Comparison of ENCODE assay signal across 37 cellular contexts in genomic region chr22:22912135-22912408, GRCh38. TPM values are rescaled to one million over a fixed set of nuclear protein-coding genes. Genes with fewer than 3 reads are reported as not detected.
"Had no signal": no experiment of that assay in that cellular context is flagged by ENCODE, and none has a peak within 500 bp of the region (broad histone marks: within the 10 kb centered on the region; RNA-seq: fewer than 3 reads in every experiment).

No MANE protein-coding gene starts in this region.

- H3K4me1 ChIP-seq: adrenal gland, body of pancreas, colonic mucosa, esophagus squamous epithelium, gastroesophageal sphincter had no signal

- H3K36me3 ChIP-seq: adrenal gland, colonic mucosa, esophagus squamous epithelium, gastroesophageal sphincter, WERI-Rb-1 had no signal

- H3K27ac Mint-ChIP-seq: activated CD8-positive, alpha-beta T cell treated with anti-CD3 and anti-CD28 coated beads for 36 hours; activated naive CD8-positive, alpha-beta T cell; activated naive CD8-positive, alpha-beta T cell treated with anti-CD3 and anti-CD28 coated beads, Interleukin-2, amount 50 U/mL, for 24 hours; activated T-helper 17 cell treated with anti-CD3 and anti-CD28 coated beads, Interleukin-2, amount 50 U/mL, for 72 hours; T-helper 17 cell; T-helper 2 cell treated with Interferon-gamma antibody and Interleukin-4, amounts not matched to agents 5 μg/mL and 100 μg/mL, for 36 hours had no signal

- FAIRE-seq: endometrium, endothelial cell of umbilical vein had no signal

- H3K27me3 ChIP-seq: adrenal gland, body of pancreas, colonic mucosa had no signal

- H3K4me3 Mint-ChIP-seq: activated CD8-positive, alpha-beta T cell treated with anti-CD3 and anti-CD28 coated beads for 36 hours; activated naive CD8-positive, alpha-beta T cell; activated naive CD8-positive, alpha-beta T cell treated with anti-CD3 and anti-CD28 coated beads, Interleukin-2, amount 50 U/mL, for 24 hours; activated T-cell treated with anti-CD3 and anti-CD28 coated beads, Interleukin-2, amount 50 U/mL, for 4 hours; activated T-helper 17 cell treated with anti-CD3 and anti-CD28 coated beads, Interleukin-2, amount 50 U/mL, for 72 hours; T-helper 17 cell; T-helper 2 cell treated with Interferon-gamma antibody and Interleukin-4, amounts not matched to agents 5 μg/mL and 100 μg/mL, for 36 hours had no signal

- ATAC-seq: activated CD4-positive, CD25-positive, alpha-beta regulatory T cell treated with anti-CD3 and anti-CD28 coated beads, Interleukin-2, amount 50 U/mL, for 24 hours; activated CD8-positive, alpha-beta T cell treated with anti-CD3 and anti-CD28 coated beads for 36 hours; activated naive CD8-positive, alpha-beta T cell treated with anti-CD3 and anti-CD28 coated beads, Interleukin-2, amount 50 U/mL, for 24 hours; activated T-cell treated with anti-CD3 and anti-CD28 coated beads, Interleukin-2, amount 50 U/mL, for 4 hours; activated T-helper 17 cell treated with anti-CD3 and anti-CD28 coated beads, Interleukin-2, amount 50 U/mL, for 72 hours; body of pancreas; gastroesophageal sphincter; T-helper 17 cell had no signal

- H3K27ac ChIP-seq: adrenal gland, body of pancreas, colonic mucosa, epithelial cell of prostate, esophagus squamous epithelium, gastroesophageal sphincter, WERI-Rb-1 had no signal

- DNase-seq: activated B cell treated with CpG ODN at 0.5 μM for 24 hours; activated CD4-positive, alpha-beta T cell treated with anti-CD3 and anti-CD28 coated beads for 48 hours; activated CD4-positive, alpha-beta T cell treated with anti-CD3 and anti-CD28 coated beads, Interleukin-2, amount 50 U/mL, for 1 hour; activated CD4-positive, alpha-beta T cell treated with anti-CD3 and anti-CD28 coated beads, Interleukin-2, amount 50 U/mL, for 48 hours; activated CD8-positive, alpha-beta memory T cell treated with anti-CD3 and anti-CD28 coated beads for 24 hours; activated CD8-positive, alpha-beta T cell treated with anti-CD3 and anti-CD28 coated beads for 36 hours; activated effector memory CD4-positive, alpha-beta T cell treated with Interleukin-2 at 50 U/mL for 16 hours; activated gamma-delta T cell treated with Interleukin-2 at 50 U/mL for 16 hours; activated naive CD4-positive, alpha-beta T cell treated with anti-CD3 and anti-CD28 coated beads, Interleukin-2, amount 50 U/mL, for 16 hours; activated naive CD4-positive, alpha-beta T cell treated with Interleukin-2 at 50 U/mL for 16 hours; activated naive CD8-positive, alpha-beta T cell treated with anti-CD3 and anti-CD28 coated beads, Interleukin-2, amount 50 U/mL, for 24 hours; activated T-cell treated with anti-CD3 and anti-CD28 coated beads, Interleukin-2, amount 50 U/mL, for 4 hours; adrenal gland; amygdala; body of pancreas; caudate nucleus; cerebellar nuclear complex; colonic mucosa; effector CD8-positive, alpha-beta T cell; esophagus squamous epithelium; foreskin melanocyte; T-helper 1 cell; T-helper 17 cell; T1000; WERI-Rb-1 had no signal

- H3K27me3 Mint-ChIP-seq: activated B cell treated with CpG ODN at 0.5 μM for 24 hours; activated CD8-positive, alpha-beta T cell treated with anti-CD3 and anti-CD28 coated beads for 36 hours; activated naive CD8-positive, alpha-beta T cell; activated naive CD8-positive, alpha-beta T cell treated with anti-CD3 and anti-CD28 coated beads, Interleukin-2, amount 50 U/mL, for 24 hours had no signal

- H3K4me3 ChIP-seq: adrenal gland, body of pancreas, colonic mucosa, esophagus squamous epithelium, gastroesophageal sphincter had no signal

- H3K9me3 ChIP-seq: adrenal gland, body of pancreas, colonic mucosa, esophagus squamous epithelium, gastroesophageal sphincter had no signal

- H3K4me1 Mint-ChIP-seq: activated T-helper 17 cell treated with anti-CD3 and anti-CD28 coated beads, Interleukin-2, amount 50 U/mL, for 72 hours had no signal

- H3K9me3 Mint-ChIP-seq: activated B cell treated with CpG ODN at 0.5 μM for 24 hours; activated CD8-positive, alpha-beta T cell treated with anti-CD3 and anti-CD28 coated beads for 36 hours; activated naive CD8-positive, alpha-beta T cell treated with anti-CD3 and anti-CD28 coated beads, Interleukin-2, amount 50 U/mL, for 24 hours; activated T-cell treated with anti-CD3 and anti-CD28 coated beads, Interleukin-2, amount 50 U/mL, for 4 hours; activated T-helper 17 cell treated with anti-CD3 and anti-CD28 coated beads, Interleukin-2, amount 50 U/mL, for 72 hours; T-helper 2 cell treated with Interferon-gamma antibody and Interleukin-4, amounts not matched to agents 5 μg/mL and 100 μg/mL, for 36 hours had no signal

RNA-seq across cellular contexts. Expression of gene IGLL5, which starts 24.5 kb away (rescaled TPM):
- total RNA-seq: activated CD8-positive, alpha-beta T cell treated with anti-CD3 and anti-CD28 coated beads for 36 hours; activated T-helper 17 cell treated with anti-CD3 and anti-CD28 coated beads, Interleukin-2, amount 50 U/mL, for 72 hours; dermis microvascular lymphatic vessel endothelial cell; endothelial cell of umbilical vein; fibroblast of lung; fibroblast of villous mesenchyme; glomerular endothelial cell had no signal
- polyA plus RNA-seq: endothelial cell of umbilical vein, fibroblast of lung had no signal
